1 cellular context compared by ENCODE assay signal in genomic region chr17:8409966-8410881, GRCh38.
TF ChIP-seq lines count a peak whose summit lies in the region.

No MANE protein-coding gene starts in this region.

TF ChIP-seq in HEK293, 187 proteins besides CTCF, POLR2A, EP300 and RAD21 (continued from another document):
- no peak for TF ChIP-seq ZBTB44 (tag by site-specific recombination; IDR thresholded peaks at IDR 0.05)
- TF ChIP-seq ZNF776 (tag by site-specific recombination; IDR thresholded peaks at IDR 0.05; ENCODE audit: borderline replicate concordance) = no peak
- no peak for TF ChIP-seq SCRT2 (tag by site-specific recombination; IDR thresholded peaks at IDR 0.05)
- TF ChIP-seq TCF7L2 (IDR thresholded peaks at IDR 0.05; ENCODE audit: borderline replicate concordance, low read depth, low read length) = no peak
- no peak for TF ChIP-seq ZBTB20 (tag by site-specific recombination; IDR thresholded peaks at IDR 0.05)
- TF ChIP-seq KLF1 (tag by site-specific recombination; IDR thresholded peaks at IDR 0.05) = no peak
- no peak for TF ChIP-seq SP3 (tag by site-specific recombination; IDR thresholded peaks at IDR 0.05)
- peak; percentile 30; the same call in 1 of the 2 replicates for TF ChIP-seq ZNF394 (tag by site-specific recombination; IDR thresholded peaks at IDR 0.05; ENCODE audit: borderline replicate concordance)
- TF ChIP-seq IKZF3 (tag by site-specific recombination; IDR thresholded peaks at IDR 0.05) = peak; percentile 92
- no peak for TF ChIP-seq PATZ1 (tag by site-specific recombination; IDR thresholded peaks at IDR 0.05)
- no peak; the same call in 1 of the 2 replicates for TF ChIP-seq SP7 (tag by site-specific recombination; IDR thresholded peaks at IDR 0.05)
- no peak for TF ChIP-seq ZNF701 (tag by site-specific recombination; IDR thresholded peaks at IDR 0.05)
- no peak for TF ChIP-seq HIC1 (tag by site-specific recombination; IDR thresholded peaks at IDR 0.05)
- TF ChIP-seq ZNF416 (tag by site-specific recombination; IDR thresholded peaks at IDR 0.05) = no peak
- TF ChIP-seq ZSCAN18 (tag by site-specific recombination; IDR thresholded peaks at IDR 0.05) = no peak
- TF ChIP-seq ZSCAN16 (tag by site-specific recombination; IDR thresholded peaks at IDR 0.05) = no peak
- TF ChIP-seq ZFP41 (tag by site-specific recombination; IDR thresholded peaks at IDR 0.05; ENCODE audit: borderline replicate concordance) = no peak
- TF ChIP-seq ZNF2 (tag by site-specific recombination; IDR thresholded peaks at IDR 0.05) = 0 out of 2 replicates have a peak, but pooled peaks have one; percentile 16
- TF ChIP-seq ZFHX2 (tag by site-specific recombination; conservative IDR thresholded peaks at IDR 0.05) = no peak
- TF ChIP-seq ZNF155 (tag by site-specific recombination; IDR thresholded peaks at IDR 0.05) = no peak
- TF ChIP-seq ZNF654 (tag by site-specific recombination; IDR thresholded peaks at IDR 0.05; ENCODE audit: low read depth) = peak; percentile 91
- TF ChIP-seq ZNF704 (tag by site-specific recombination; IDR thresholded peaks at IDR 0.05) = no peak
- peak; percentile 26; the same call in 1 of the 2 replicates for TF ChIP-seq ZBTB11 (tag by site-specific recombination; conservative IDR thresholded peaks at IDR 0.05; ENCODE audit: low read depth)
- TF ChIP-seq SETDB1 (IDR thresholded peaks at IDR 0.05; ENCODE audit: insufficient read length, low read length) = no peak
- no peak for TF ChIP-seq ZNF138 (tag by site-specific recombination; IDR thresholded peaks at IDR 0.05; ENCODE audit: borderline replicate concordance)
- TF ChIP-seq ZNF639 (tag by site-specific recombination; IDR thresholded peaks at IDR 0.05) = no peak
- 0 out of 2 replicates have a peak, but pooled peaks have one; percentile 55 for TF ChIP-seq ZSCAN30 (tag by site-specific recombination; IDR thresholded peaks at IDR 0.05)
- no peak for TF ChIP-seq ZNF843 (tag by site-specific recombination; IDR thresholded peaks at IDR 0.05)
- TF ChIP-seq INSM2 (tag by site-specific recombination; IDR thresholded peaks at IDR 0.05) = no peak
